10 cellular contexts compared by ENCODE assay signal in the genomic region with DNA sequence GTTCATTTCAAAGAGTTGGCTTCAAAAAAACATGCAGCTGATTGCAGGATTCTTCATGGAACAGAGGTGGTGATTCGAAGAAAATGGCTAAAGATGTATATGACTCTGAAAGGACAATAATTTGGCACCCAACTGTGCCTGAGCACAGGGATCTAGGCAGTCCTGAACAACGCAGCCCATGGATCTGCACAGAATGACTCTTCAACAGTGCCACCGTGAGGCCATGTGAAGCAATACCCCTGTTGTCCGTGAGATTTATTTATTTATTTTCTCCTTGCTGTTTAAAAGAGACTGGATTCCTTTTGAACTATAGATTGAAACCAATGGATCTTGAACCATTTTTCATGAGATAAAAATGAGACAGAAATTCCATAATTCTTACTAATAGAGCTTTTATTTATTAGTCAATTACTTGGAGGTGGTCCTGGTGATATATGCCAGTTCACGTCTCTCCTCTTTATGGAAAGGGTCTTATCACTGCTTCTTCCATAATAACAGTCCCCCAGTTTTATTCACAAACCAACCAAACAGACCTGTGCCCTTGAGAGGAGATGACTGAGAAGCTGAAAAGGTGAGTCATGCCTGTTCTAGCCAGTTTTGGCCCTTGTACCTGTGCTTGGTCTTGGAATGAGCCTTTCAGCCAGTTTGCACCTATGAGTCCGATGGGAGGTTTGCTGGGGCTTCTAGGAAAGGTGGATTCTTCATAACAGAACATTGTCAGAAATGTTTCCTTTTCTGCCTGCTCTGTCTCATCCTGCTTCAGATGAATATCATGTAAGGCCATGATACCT.
A peak's percentile ranks its signal among the peaks of the same experiment; 100 is the strongest.
DNase-seq lines count a peak whose midpoint lies in the region; ATAC-seq lines count a peak whose summit lies in the region.
"Had no signal": no experiment of that assay in that cellular context is flagged by ENCODE, and none has a peak within 500 bp of the region (broad histone marks: within the 10 kb centered on the region; RNA-seq: fewer than 3 reads in every experiment).

No MANE protein-coding gene starts in this region.

- H3K4me3 Mint-ChIP-seq in activated naive CD4-positive, alpha-beta T cell treated with anti-CD3 and anti-CD28 coated beads, Interleukin-2, amount 10 ng/mL, durations not matched to agents 7 days and 5 days, result no peak overlapping the region
- H3K4me3 Mint-ChIP-seq: activated B cell treated with CpG ODN at 0.5 μM for 24 hours had no signal

- H3K36me3 Mint-ChIP-seq in activated naive CD4-positive, alpha-beta T cell treated with anti-CD3 and anti-CD28 coated beads, Interleukin-2, amount 10 ng/mL, durations not matched to agents 7 days and 5 days, result no peaks in the 10 kb centered on the region

- no peak overlapping the region for H3K27ac Mint-ChIP-seq in activated naive CD4-positive, alpha-beta T cell treated with anti-CD3 and anti-CD28 coated beads, Interleukin-2, amount 10 ng/mL, durations not matched to agents 7 days and 5 days
- H3K27ac Mint-ChIP-seq: activated B cell treated with CpG ODN at 0.5 μM for 24 hours had no signal

- DNase-seq in activated naive CD4-positive, alpha-beta T cell treated with anti-CD3 and anti-CD28 coated beads, Interleukin-2, amount 10 ng/mL, durations not matched to agents 7 days and 5 days, result peak; percentile 25
- no peak for DNase-seq in activated naive CD4-positive, alpha-beta T cell (lab: John Stamatoyannopoulos, UW)
- DNase-seq in NCI-H1105 (lab: John Stamatoyannopoulos, UW) (peak; percentile 24), dermis blood vessel endothelial cell (peak; percentile 0), medulla oblongata (ENCODE audit: extremely low spot score) (no peak)
- DNase-seq in stimulated activated CD8-positive, alpha-beta memory T cell treated with anti-CD3 and anti-CD28 coated beads, Interleukin-4, amount 100 ng/mL, for 48 hours, result peak; percentile 24
- DNase-seq: activated B cell treated with CpG ODN at 0.5 μM for 24 hours, DMS79 treated with DMSO at 0.1 percent for 48 hours had no signal

- peaks cover 12% of the 10 kb centered on the region for H3K9me3 Mint-ChIP-seq in activated naive CD4-positive, alpha-beta T cell treated with anti-CD3 and anti-CD28 coated beads, Interleukin-2, amount 10 ng/mL, durations not matched to agents 7 days and 5 days

- CTCF ChIA-PET in activated naive CD4-positive, alpha-beta T cell treated with anti-CD3 and anti-CD28 coated beads, Interleukin-2, amount 10 ng/mL, durations not matched to agents 7 days and 5 days (lab: Charles Lee), result no interaction called here

- H3K4me1 Mint-ChIP-seq in activated naive CD4-positive, alpha-beta T cell treated with anti-CD3 and anti-CD28 coated beads, Interleukin-2, amount 10 ng/mL, durations not matched to agents 7 days and 5 days, result no peaks in the 10 kb centered on the region
- H3K4me1 Mint-ChIP-seq: activated B cell treated with CpG ODN at 0.5 μM for 24 hours had no signal

- ATAC-seq in HG03342 (IDR thresholded peaks at IDR 0.05; ENCODE audit: unreplicated experiment), result no peak
- ATAC-seq in HG03280 (IDR thresholded peaks at IDR 0.05; ENCODE audit: unreplicated experiment), result no peak

- no peaks in the 10 kb centered on the region for H3K27me3 Mint-ChIP-seq in activated naive CD4-positive, alpha-beta T cell treated with anti-CD3 and anti-CD28 coated beads, Interleukin-2, amount 10 ng/mL, durations not matched to agents 7 days and 5 days
- H3K27me3 Mint-ChIP-seq: activated B cell treated with CpG ODN at 0.5 μM for 24 hours had no signal

Comparison
In these comparisons a context has a peak if more than half of its experiments do, and no peak if none do; other contexts are left out.
1. DNase-seq: peak in activated naive CD4-positive, alpha-beta T cell treated with anti-CD3 and anti-CD28 coated beads, Interleukin-2, amount 10 ng/mL, durations not matched to agents 7 days and 5 days (single experiment), NCI-H1105 (single experiment), dermis blood vessel endothelial cell (single experiment) and stimulated activated CD8-positive, alpha-beta memory T cell treated with anti-CD3 and anti-CD28 coated beads, Interleukin-4, amount 100 ng/mL, for 48 hours (single experiment); none in activated naive CD4-positive, alpha-beta T cell (0 of 4) and medulla oblongata (single experiment).